ENCODE assay signal across 8 cellular contexts in the genomic region with DNA sequence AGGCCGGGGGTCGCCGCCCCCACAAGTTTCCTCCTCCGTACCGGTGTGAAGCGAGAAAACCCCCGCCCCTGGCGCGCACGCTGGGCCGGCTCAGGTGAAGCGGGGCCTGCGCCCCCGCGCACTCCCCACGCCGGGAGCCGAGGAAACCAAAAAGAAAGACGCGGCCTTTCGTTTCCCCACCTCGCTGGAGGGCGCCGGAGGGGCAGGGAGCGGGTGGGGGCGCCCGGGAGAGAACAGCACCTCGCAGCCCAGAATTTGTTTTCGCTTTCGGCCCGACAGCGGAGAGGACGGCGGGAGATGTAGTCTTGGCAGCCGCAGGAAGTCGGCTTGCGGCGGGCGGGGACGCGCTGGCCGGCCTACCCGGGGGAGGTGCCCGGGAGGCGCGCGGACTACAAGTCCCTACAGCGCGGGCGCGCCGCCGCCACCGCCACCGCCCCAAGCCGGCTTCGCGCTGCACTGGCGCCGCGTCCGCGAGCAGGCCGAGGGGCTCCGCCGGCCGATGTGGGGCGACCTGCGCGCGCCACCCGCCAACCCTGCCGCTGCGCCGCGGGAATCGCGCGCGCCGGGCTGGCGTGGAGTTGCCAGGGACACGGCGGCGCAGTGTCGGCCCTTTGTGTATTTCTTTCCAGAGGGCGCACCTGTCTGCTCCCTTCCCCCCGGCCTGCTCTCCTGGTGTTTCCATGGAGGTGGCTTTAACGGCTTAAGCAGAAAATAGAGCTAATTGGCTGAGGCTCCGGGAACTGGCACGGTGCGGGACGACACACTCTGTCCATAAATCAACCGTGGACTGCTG. TPM values are rescaled to one million over a fixed set of nuclear protein-coding genes. Genes with fewer than 3 reads are reported as not detected.
A peak's percentile ranks its signal among the peaks of the same experiment; 100 is the strongest.
DNase-seq lines count a peak whose midpoint lies in the region; TF ChIP-seq lines count a peak whose summit lies in the region.

Gene OTUD4 (minus strand): TSS at position 292 of the 793 bp plus-strand sequence. CDS start 616 bp downstream, outside the sequence.

- TF ChIP-seq EP300 in suprapubic skin (IDR thresholded peaks at IDR 0.05), result no peak

- H3K27me3 ChIP-seq in suprapubic skin, result no peaks in the 10 kb centered on the region

- peak; percentile 38 for TF ChIP-seq CTCF in HFFc6 (IDR thresholded peaks at IDR 0.05)
- no peak for TF ChIP-seq CTCF in NB4 (IDR thresholded peaks at IDR 0.05; ENCODE audit: low read depth, low read length)
- no peak for TF ChIP-seq CTCF in suprapubic skin (IDR thresholded peaks at IDR 0.05)

- H3K9ac ChIP-seq in SK-N-MC (ENCODE audit: insufficient read length), result peak within 1 kb of the TSS; percentile 83

- H3K9me3 Mint-ChIP-seq in HFFc6, result no peaks in the 10 kb centered on the region

- H3K4me3 ChIP-seq in GM08714 (ENCODE audit: low read length) (peak within 1 kb of the TSS; percentile 100), NB4 (ENCODE audit: low read depth, low read length) (peak within 1 kb of the TSS; percentile 83), SK-N-MC (peak within 1 kb of the TSS; percentile 98), suprapubic skin (peak within 1 kb of the TSS; percentile 84)

- H3K9me3 ChIP-seq in SK-N-MC (ENCODE audit: low read depth, low read length), result no peaks in the 10 kb centered on the region
- H3K9me3 ChIP-seq in suprapubic skin, result no peaks in the 10 kb centered on the region

- H3K4me1 Mint-ChIP-seq in HFFc6 (ENCODE audit: low read depth), result peaks cover 34% of the 10 kb centered on the region

- peaks cover 2% of the 10 kb centered on the region; the same call in 1 of the 2 replicates for H3K27me3 Mint-ChIP-seq in HFFc6 (ENCODE audit: insufficient read depth)

- peak; percentile 93 for DNase-seq in HFFc6
- DNase-seq in NB4 (ENCODE audit: low read depth), result peak; percentile 97
- DNase-seq in SK-N-MC (ENCODE audit: low read depth, low spot score), result no peak
- peak; percentile 96 for DNase-seq in activated naive CD4-positive, alpha-beta T cell treated with anti-CD3 and anti-CD28 coated beads, Interleukin-2, amount 50 U/mL, for 16 hours
- peak; percentile 96 for DNase-seq in globus pallidus (ENCODE audit: low spot score)
- DNase-seq in nucleus accumbens (lab: John Stamatoyannopoulos, UW), result peak; percentile 66 to 97 (median 91)
- peak; percentile 94 to 97 for DNase-seq in suprapubic skin (ENCODE audit: low spot score in 2 of 2)

- no peaks in the 10 kb centered on the region; the same call in 1 of the 2 replicates for H3K36me3 Mint-ChIP-seq in HFFc6 (ENCODE audit: low read depth)

- H3K4me3 Mint-ChIP-seq in HFFc6, result peak within 1 kb of the TSS; percentile 96

- H3K27ac Mint-ChIP-seq in HFFc6, result peak within 1 kb of the TSS; percentile 96

- TF ChIP-seq POLR2A in NB4 (IDR thresholded peaks at IDR 0.05; ENCODE audit: extremely low read depth, insufficient read length) (peak; percentile 51), suprapubic skin (IDR thresholded peaks at IDR 0.05) (peak in 1 of 2 donors; percentile 33)

- peak within 1 kb of the TSS; percentile 69 for H3K27ac ChIP-seq in SK-N-MC
- H3K27ac ChIP-seq in suprapubic skin, result peak within 1 kb of the TSS; percentile 97

- WGBS in suprapubic skin, result 0% methylated on average over 10 of the region's 94 CpGs

- H3K4me1 ChIP-seq in suprapubic skin, result peaks cover 39% of the 10 kb centered on the region

- peaks cover 5% of the 10 kb centered on the region for H3K36me3 ChIP-seq in SK-N-MC (ENCODE audit: insufficient read depth, low read length)
- no peaks in the 10 kb centered on the region for H3K36me3 ChIP-seq in suprapubic skin

RNA-seq across cellular contexts. Expression of gene OTUD4, which starts in this region (rescaled TPM):
- total RNA-seq in HFFc6 (2021; fragmentation: NEBNext Ultra II Directional; extraction: Animal tissue kit (Norgen Biotek cat#: 25700)), result 10 to 100 TPM; 25.1 to 32.2 (median 27.3) TPM
- 10 to 100 TPM; 31.7 to 43.6 (median 41.2) TPM for total RNA-seq in suprapubic skin
